ENCODE assay signal across 22 cellular contexts in the genomic region with DNA sequence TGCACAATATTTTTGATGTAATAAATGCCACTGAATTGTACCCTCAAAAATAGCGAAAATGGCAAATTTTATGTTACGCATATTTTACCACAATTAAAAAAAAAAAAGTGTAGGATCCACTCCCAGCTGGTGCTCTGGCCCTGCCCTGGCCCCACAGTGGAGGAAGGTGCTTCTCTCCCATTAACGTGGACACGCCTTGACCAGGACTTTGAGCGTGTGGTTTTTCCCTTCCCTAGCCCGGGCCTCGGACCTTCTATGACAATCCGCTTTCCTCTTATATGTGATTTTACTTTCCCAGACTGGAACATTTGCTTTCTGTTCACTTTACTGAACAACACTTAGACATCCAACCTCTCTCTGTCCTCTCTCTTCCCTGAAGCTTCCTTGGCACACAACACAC. TPM values are rescaled to one million over a fixed set of nuclear protein-coding genes. Genes with fewer than 3 reads are reported as not detected.
"Had no signal": no experiment of that assay in that cellular context is flagged by ENCODE, and none has a peak within 500 bp of the region (broad histone marks: within the 10 kb centered on the region; RNA-seq: fewer than 3 reads in every experiment).

No MANE protein-coding gene starts in this region.

- H3K9me3 ChIP-seq: MG63, SJSA1 had no signal

- H3K27me3 ChIP-seq: MG63, SJSA1 had no signal

- H3K4me1 ChIP-seq: SJSA1 had no signal

- DNase-seq: IMR-90, Karpas-422, KG1, MG63, NCI-H1092, NCI-H1436, NCI-H187, NCI-H2029, NCI-H2081 treated with DMSO at 0.1 percent for 48 hours, NCI-H2171, NCI-H226, NCI-H446, NCI-H510A, NCI-H524 treated with DMSO at 0.1 percent for 48 hours, NCI-H69, NCI-H774, Right ventricle myocardium superior, RPMI8226, SIG-M5 had no signal

- H3K36me3 ChIP-seq: MG63, SJSA1 had no signal

- H3K4me3 ChIP-seq: MG63, SJSA1, SK-N-MC had no signal

- H3K27ac ChIP-seq: SJSA1, SK-N-MC had no signal

RNA-seq across cellular contexts. Expression of a gene that starts 29.7 kb away (rescaled TPM):
- total RNA-seq: HT-29, IMR-90, Right ventricle myocardium superior, SJSA1 had no signal
- polyA plus RNA-seq: IMR-90 had no signal
